In the genomic region with DNA sequence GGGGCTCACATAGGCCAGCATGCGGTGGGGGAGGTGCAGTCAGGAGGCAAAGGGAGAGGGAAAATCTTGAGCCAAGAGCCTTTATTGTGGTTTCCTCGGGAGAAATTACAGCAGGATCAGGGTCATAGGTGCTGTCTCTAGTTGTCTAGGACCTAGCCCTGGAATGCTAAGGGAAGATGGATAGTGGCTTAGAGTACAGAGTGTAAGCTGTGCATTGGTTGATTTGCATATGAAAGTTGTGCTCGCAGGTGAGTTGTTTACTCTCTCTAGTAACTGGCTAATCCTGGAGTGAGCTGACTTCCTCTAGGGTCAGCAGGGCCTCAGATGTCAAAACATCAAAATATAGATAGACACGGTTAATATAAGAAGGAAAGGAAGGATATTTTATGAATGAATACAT, we compare ENCODE assay signal across 15 cellular contexts.
DNase-seq lines count a peak whose midpoint lies in the region; ATAC-seq and TF ChIP-seq lines count a peak whose summit lies in the region.
"Had no signal": no experiment of that assay in that cellular context is flagged by ENCODE, and none has a peak within 500 bp of the region (broad histone marks: within the 10 kb centered on the region; RNA-seq: fewer than 3 reads in every experiment).

No MANE protein-coding gene starts in this region.

- no peak overlapping the region for H3K27ac Mint-ChIP-seq in endodermal cell
- H3K27ac Mint-ChIP-seq: CD4-positive, CD25-positive, alpha-beta regulatory T cell had no signal

- no peak overlapping the region for H2AFZ ChIP-seq in mesenchymal stem cell (ENCODE audit: low read depth, low read length)

- H3K23ac ChIP-seq in mesenchymal stem cell (ENCODE audit: low read length in 2 of 2): no peak overlapping the region

- H3K18ac ChIP-seq in mesenchymal stem cell (ENCODE audit: low read depth in 1 of 2, low read length in 2 of 2): no peak overlapping the region

- H3K9me3 Mint-ChIP-seq in endodermal cell: no peaks in the 10 kb centered on the region

- intact Hi-C loops in A673 (cut with micrococcal nuclease; ENCODE audit: unreplicated experiment): loop anchor here (2.0 to 10.0 kb wide), 6 partner anchors 55 to 977 kb away; no protein-coding TSS in a partner anchor

- H3K36me3 ChIP-seq in A673 (ENCODE audit: insufficient read depth, low read length, poor library complexity, severe bottlenecking): no peaks in the 10 kb centered on the region
- H3K36me3 ChIP-seq in NT2/D1 (ENCODE audit: insufficient read depth, insufficient read length, low read length): no peaks in the 10 kb centered on the region
- no peaks in the 10 kb centered on the region for H3K36me3 ChIP-seq in endodermal cell (ENCODE audit: control insufficient read depth, insufficient read depth, low read length)
- H3K36me3 ChIP-seq in mesenchymal stem cell (ENCODE audit: control insufficient read depth in 1 of 2, insufficient read depth in 2 of 2, low read depth in 1 of 2, low read length in 2 of 2): no peaks in the 10 kb centered on the region
- H3K36me3 ChIP-seq: BLaER1 treated with 17β-estradiol and CSF1 and Interleukin-3, amounts not matched to agents 10 nM and 100 nM had no signal

- H4K8ac ChIP-seq in mesenchymal stem cell (ENCODE audit: low read length): no peak overlapping the region

- H3K4me2 ChIP-seq in mesenchymal stem cell (ENCODE audit: low read length, poor library complexity, severe bottlenecking): no peak overlapping the region
- H3K4me2 ChIP-seq: BLaER1 treated with 17β-estradiol and CSF1 and Interleukin-3, amounts not matched to agents 10 nM and 100 nM had no signal

- CTCF ChIA-PET in A673 (lab: Charles Lee): no interaction called here

- H3K4me1 ChIP-seq in A673 (ENCODE audit: insufficient read depth, low read length, poor library complexity, severe bottlenecking): peaks cover 16% of the 10 kb centered on the region
- no peaks in the 10 kb centered on the region for H3K4me1 ChIP-seq in NT2/D1 (ENCODE audit: insufficient read depth, insufficient read length)
- no peaks in the 10 kb centered on the region for H3K4me1 ChIP-seq in endodermal cell (ENCODE audit: control insufficient read depth, insufficient read depth, low read length)
- H3K4me1 ChIP-seq in mesenchymal stem cell (ENCODE audit: control insufficient read depth, insufficient read depth, low read depth, low read length): no peaks in the 10 kb centered on the region
- H3K4me1 ChIP-seq: BLaER1 treated with 17β-estradiol and CSF1 and Interleukin-3, amounts not matched to agents 10 nM and 100 nM had no signal

- H3K27me3 ChIP-seq in A673 (replicated peaks; ENCODE audit: insufficient read depth, low read depth, low read length, poor library complexity) (no peaks in the 10 kb centered on the region), NT2/D1 (ENCODE audit: insufficient read depth, insufficient read length) (no peaks in the 10 kb centered on the region), endodermal cell (ENCODE audit: control insufficient read depth, insufficient read depth, low read length, poor library complexity, severe bottlenecking) (no peaks in the 10 kb centered on the region), mesenchymal stem cell (ENCODE audit: control insufficient read depth in 1 of 2, insufficient read depth in 1 of 2, low read length in 2 of 2) (no peaks in the 10 kb centered on the region)
- H3K27me3 ChIP-seq: BLaER1 treated with 17β-estradiol and CSF1 and Interleukin-3, amounts not matched to agents 10 nM and 100 nM had no signal

- TF ChIP-seq CTCF in A673 (conservative IDR thresholded peaks at IDR 0.05; ENCODE audit: low read depth, low read length) (no peak), endodermal cell (conservative IDR thresholded peaks at IDR 0.05) (no peak)

- H3K9ac ChIP-seq in NT2/D1 (ENCODE audit: insufficient read length, low read depth) (no peak overlapping the region), endodermal cell (ENCODE audit: extremely low read depth, low read length, poor library complexity, severe bottlenecking) (no peak overlapping the region), mesenchymal stem cell (ENCODE audit: low read length) (no peak overlapping the region)
- H3K9ac ChIP-seq: BLaER1 treated with 17β-estradiol and CSF1 and Interleukin-3, amounts not matched to agents 10 nM and 100 nM had no signal

- no peak for DNase-seq in A673 (ENCODE audit: low spot score)
- peak; percentile 9 for DNase-seq in NT2/D1 (ENCODE audit: low read depth, low spot score)
- peak; percentile 44 for DNase-seq in endodermal cell
- no peak for DNase-seq in mesenchymal stem cell
- DNase-seq in activated naive CD4-positive, alpha-beta T cell treated with anti-CD3 and anti-CD28 coated beads, Interleukin-2, amount 50 U/mL, for 16 hours: no peak
- no peak for DNase-seq in kidney tubule cell (ENCODE audit: low spot score)
- DNase-seq: 8988T; ACHN; CD4-positive, CD25-positive, alpha-beta regulatory T cell; DMS79; H9; IMR-90 had no signal

- no peak overlapping the region for H4K91ac ChIP-seq in mesenchymal stem cell (ENCODE audit: low read length)

- H2BK5ac ChIP-seq in mesenchymal stem cell (ENCODE audit: low read depth, low read length, poor library complexity, severe bottlenecking): no peak overlapping the region

- H3K27me3 Mint-ChIP-seq in endodermal cell (ENCODE audit: insufficient read depth): no peaks in the 10 kb centered on the region
- H3K27me3 Mint-ChIP-seq: CD4-positive, CD25-positive, alpha-beta regulatory T cell had no signal

- no peak overlapping the region for H2AK5ac ChIP-seq in mesenchymal stem cell (ENCODE audit: low read length, severe bottlenecking)

- peaks cover 9% of the 10 kb centered on the region for H3K9me3 ChIP-seq in A673 (ENCODE audit: low read depth, low read length, poor library complexity, severe bottlenecking)
- H3K9me3 ChIP-seq in NT2/D1 (ENCODE audit: insufficient read depth, low read length): no peaks in the 10 kb centered on the region
- no peaks in the 10 kb centered on the region for H3K9me3 ChIP-seq in endodermal cell (ENCODE audit: control insufficient read depth, low read length)
- H3K9me3 ChIP-seq in mesenchymal stem cell (ENCODE audit: control insufficient read depth, low read length): peaks cover 14% of the 10 kb centered on the region

- H3K4me3 Mint-ChIP-seq in endodermal cell: no peak overlapping the region
- H3K4me3 Mint-ChIP-seq: CD4-positive, CD25-positive, alpha-beta regulatory T cell; H9 had no signal

- no peak overlapping the region for H2BK15ac ChIP-seq in mesenchymal stem cell (ENCODE audit: low read depth, poor library complexity, severe bottlenecking)

- H3K36me3 Mint-ChIP-seq in endodermal cell (ENCODE audit: low read depth): no peaks in the 10 kb centered on the region
- H3K36me3 Mint-ChIP-seq: CD4-positive, CD25-positive, alpha-beta regulatory T cell had no signal

- no peak overlapping the region for H3K4ac ChIP-seq in mesenchymal stem cell (ENCODE audit: low read depth in 1 of 2, low read length in 2 of 2)

- no peak overlapping the region for H3K4me3 ChIP-seq in A673 (ENCODE audit: low read depth, low read length, poor library complexity, severe bottlenecking)
- H3K4me3 ChIP-seq in NT2/D1 (ENCODE audit: insufficient read length, low read depth): no peak overlapping the region
- H3K4me3 ChIP-seq in endodermal cell (ENCODE audit: low read length): no peak overlapping the region
- H3K4me3 ChIP-seq in mesenchymal stem cell (ENCODE audit: insufficient read depth in 1 of 2, low read depth in 1 of 2, low read length in 2 of 2): no peak overlapping the region
- H3K4me3 ChIP-seq: BLaER1 treated with 17β-estradiol and CSF1 and Interleukin-3, amounts not matched to agents 10 nM and 100 nM had no signal

- ATAC-seq in HG02852 (IDR thresholded peaks at IDR 0.05; ENCODE audit: unreplicated experiment): no peak
- ATAC-seq in GM18861 (IDR thresholded peaks at IDR 0.05; ENCODE audit: unreplicated experiment): no peak

- no TSS peak for BruUV-seq in A673 (replicated peaks; lab: Mats Ljungman, UMichigan)

- 74% methylated on average over 4 of the region's 4 CpGs; no CpG with 5 or more reads in 1 of the 2 experiments for WGBS in endodermal cell (ENCODE audit: insufficient coverage in 1 of 2, insufficient read length in 1 of 2), 2 experiments
- 67% methylated on average over 3 of the region's 4 CpGs for WGBS in mesenchymal stem cell

- H2BK12ac ChIP-seq in mesenchymal stem cell (ENCODE audit: low read length in 2 of 2): no peak overlapping the region

- POLR2A ChIA-PET in A673 (lab: Charles Lee; ENCODE audit: low non-redundant PET): no interaction called here

- peak overlapping the region; percentile 5 for H2BK120ac ChIP-seq in mesenchymal stem cell (ENCODE audit: low read depth, low read length)

- H3K14ac ChIP-seq in mesenchymal stem cell (ENCODE audit: low read length in 2 of 2): no peak overlapping the region

- H3K27ac ChIP-seq in A673 (ENCODE audit: low read depth, low read length, poor library complexity, severe bottlenecking): peak overlapping the region; percentile 82
- no peak overlapping the region for H3K27ac ChIP-seq in endodermal cell (ENCODE audit: low read depth, low read length)
- H3K27ac ChIP-seq in mesenchymal stem cell (ENCODE audit: low read length, poor library complexity, severe bottlenecking): no peak overlapping the region
- H3K27ac ChIP-seq: BLaER1 treated with 17β-estradiol and CSF1 and Interleukin-3, amounts not matched to agents 10 nM and 100 nM had no signal

- H3K79me1 ChIP-seq in mesenchymal stem cell (replicated peaks; ENCODE audit: low read length, poor library complexity, severe bottlenecking): no peaks in the 10 kb centered on the region

- peaks cover 12% of the 10 kb centered on the region for H3K4me1 Mint-ChIP-seq in endodermal cell
- H3K4me1 Mint-ChIP-seq: CD4-positive, CD25-positive, alpha-beta regulatory T cell had no signal

Comparison
In these comparisons a context has a peak if more than half of its experiments do, and no peak if none do; other contexts are left out.
1. DNase-seq: peak in NT2/D1 (single experiment) and endodermal cell (single experiment); none in A673 (single experiment), mesenchymal stem cell (single experiment), activated naive CD4-positive, alpha-beta T cell treated with anti-CD3 and anti-CD28 coated beads, Interleukin-2, amount 50 U/mL, for 16 hours (single experiment) and kidney tubule cell (single experiment).